ENCODE assay signal across 21 cellular contexts in the genomic region with DNA sequence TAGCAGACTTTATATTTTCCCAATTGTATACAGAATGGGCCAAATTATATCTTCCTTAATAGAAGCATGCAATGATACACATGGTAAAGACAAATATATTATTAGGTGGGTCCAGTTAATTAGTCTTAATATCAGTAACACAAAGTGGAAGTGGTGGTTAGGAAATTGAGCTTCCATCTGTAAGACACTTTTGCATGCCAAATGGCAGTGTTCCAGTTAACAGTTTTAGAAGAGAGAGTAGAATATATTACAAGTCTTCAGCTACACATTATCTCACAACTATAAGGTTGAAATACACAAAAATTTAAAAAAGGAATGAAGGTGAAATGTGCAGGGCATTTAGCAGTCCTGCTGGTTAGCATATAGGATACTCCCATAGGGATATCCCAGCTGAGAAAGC.
DNase-seq lines count a peak whose midpoint lies in the region; TF ChIP-seq lines count a peak whose summit lies in the region.
"Had no signal": no experiment of that assay in that cellular context is flagged by ENCODE, and none has a peak within 500 bp of the region (broad histone marks: within the 10 kb centered on the region; RNA-seq: fewer than 3 reads in every experiment).

No MANE protein-coding gene starts in this region.

- no peaks in the 10 kb centered on the region for H3K36me3 ChIP-seq in MG63
- H3K36me3 ChIP-seq in ascending aorta = no peaks in the 10 kb centered on the region
- H3K36me3 ChIP-seq: SJSA1 had no signal

- DNase-seq in G401 (ENCODE audit: low spot score) (peak; percentile 24), NCI-H2171 treated with DMSO at 0.1 percent for 48 hours (lab: John Stamatoyannopoulos, UW) (peak; percentile 50), choroid plexus epithelial cell (ENCODE audit: low read depth) (peak; percentile 70), glutamatergic neuron (no peak), MG63 (no peak), ascending aorta (ENCODE audit: low spot score in 2 of 2) (no peak), RPMI8226 (no peak)
- DNase-seq in T-helper 2 cell treated with Interferon-gamma antibody and Interleukin-4, amounts not matched to agents 5 μg/mL and 100 μg/mL, for 36 hours (ENCODE audit: low spot score) = no peak
- DNase-seq: Calu3; HCEC 1CT; KBM-7; NCI-H1417; NCI-H1694; NCI-H2081; NCI-H345; NCI-H510A treated with DMSO at 0.1 percent for 48 hours; NCI-H748 treated with DMSO at 0.1 percent for 48 hours; NK-92 treated with Interleukin-12 subunit alpha and Interleukin-12 subunit beta, amount 100 ng/mL, for 24 hours; PC-9; Right ventricle myocardium superior had no signal

- TF ChIP-seq CTCF in choroid plexus epithelial cell (conservative IDR thresholded peaks at IDR 0.05; ENCODE audit: low read depth, low read length) (no peak), glutamatergic neuron (IDR thresholded peaks at IDR 0.05; ENCODE audit: partially characterized antibody, unreplicated experiment) (no peak), ascending aorta (IDR thresholded peaks at IDR 0.05) (no peak)

- no peaks in the 10 kb centered on the region for H3K4me1 ChIP-seq in ascending aorta
- H3K4me1 ChIP-seq: SJSA1 had no signal

- in situ Hi-C loops in G401 (cut with HindIII; ENCODE audit: low sequenced_read_pairs) = no loop called here

- no peaks in the 10 kb centered on the region for H3K9me3 Mint-ChIP-seq in glutamatergic neuron (ENCODE audit: unreplicated experiment)
- no peaks in the 10 kb centered on the region for H3K9me3 Mint-ChIP-seq in T-helper 2 cell treated with Interferon-gamma antibody and Interleukin-4, amounts not matched to agents 5 μg/mL and 100 μg/mL, for 36 hours

- H3K27me3 Mint-ChIP-seq in glutamatergic neuron (ENCODE audit: unreplicated experiment) = no peaks in the 10 kb centered on the region
- H3K27me3 Mint-ChIP-seq in T-helper 2 cell treated with Interferon-gamma antibody and Interleukin-4, amounts not matched to agents 5 μg/mL and 100 μg/mL, for 36 hours (ENCODE audit: low read depth) = no peaks in the 10 kb centered on the region

- H3K9me3 ChIP-seq in MG63 = no peaks in the 10 kb centered on the region
- H3K9me3 ChIP-seq in ascending aorta = no peaks in the 10 kb centered on the region
- H3K9me3 ChIP-seq: SJSA1 had no signal

- H3K4me3 ChIP-seq in choroid plexus epithelial cell (ENCODE audit: low read depth, low read length) (no peak overlapping the region), MG63 (no peak overlapping the region), ascending aorta (no peak overlapping the region)
- H3K4me3 ChIP-seq: PC-9, SJSA1 had no signal

- H3K4me3 Mint-ChIP-seq in glutamatergic neuron (ENCODE audit: unreplicated experiment) = no peak overlapping the region
- no peak overlapping the region for H3K4me3 Mint-ChIP-seq in T-helper 2 cell treated with Interferon-gamma antibody and Interleukin-4, amounts not matched to agents 5 μg/mL and 100 μg/mL, for 36 hours

- H3K27ac ChIP-seq in ascending aorta = no peak overlapping the region
- H3K27ac ChIP-seq: PC-9, SJSA1 had no signal

- no peaks in the 10 kb centered on the region for H3K36me3 Mint-ChIP-seq in glutamatergic neuron (ENCODE audit: unreplicated experiment)
- no peaks in the 10 kb centered on the region for H3K36me3 Mint-ChIP-seq in T-helper 2 cell treated with Interferon-gamma antibody and Interleukin-4, amounts not matched to agents 5 μg/mL and 100 μg/mL, for 36 hours (ENCODE audit: low read depth)

- H3K27me3 ChIP-seq in MG63 (no peaks in the 10 kb centered on the region), ascending aorta (no peaks in the 10 kb centered on the region)
- H3K27me3 ChIP-seq: SJSA1 had no signal

- H3K27ac Mint-ChIP-seq in glutamatergic neuron (ENCODE audit: unreplicated experiment) = peak overlapping the region; percentile 29
- no peak overlapping the region for H3K27ac Mint-ChIP-seq in T-helper 2 cell treated with Interferon-gamma antibody and Interleukin-4, amounts not matched to agents 5 μg/mL and 100 μg/mL, for 36 hours

- H3K4me1 Mint-ChIP-seq in glutamatergic neuron (ENCODE audit: low read depth, unreplicated experiment) = peaks cover 16% of the 10 kb centered on the region
- no peaks in the 10 kb centered on the region for H3K4me1 Mint-ChIP-seq in T-helper 2 cell treated with Interferon-gamma antibody and Interleukin-4, amounts not matched to agents 5 μg/mL and 100 μg/mL, for 36 hours (ENCODE audit: low read depth)

- intact Hi-C loops in ascending aorta (cut with DNase I) = no loop called here

Comparison
In these comparisons a context has a peak if more than half of its experiments do, and no peak if none do; other contexts are left out.
1. DNase-seq: peak in G401 (single experiment), NCI-H2171 treated with DMSO at 0.1 percent for 48 hours (single experiment) and choroid plexus epithelial cell (single experiment); none in glutamatergic neuron (single experiment), MG63 (single experiment), ascending aorta (0 of 2), RPMI8226 (single experiment) and T-helper 2 cell treated with Interferon-gamma antibody and Interleukin-4, amounts not matched to agents 5 μg/mL and 100 μg/mL, for 36 hours (single experiment).